Comparison of ENCODE assay signal across 8 cellular contexts in genomic region chr10:119597405-119598186, GRCh38. TPM values are rescaled to one million over a fixed set of nuclear protein-coding genes. Genes with fewer than 3 reads are reported as not detected.
DNase-seq lines count a peak whose midpoint lies in the region; ATAC-seq and TF ChIP-seq lines count a peak whose summit lies in the region.

No MANE protein-coding gene starts in this region.

- peak overlapping the region; percentile 85 for H3K4me3 ChIP-seq in HUES64 (ENCODE audit: low read length)
- H3K4me3 ChIP-seq in choroid plexus epithelial cell (ENCODE audit: low read depth, low read length) = peak overlapping the region; percentile 55
- peak overlapping the region; percentile 89 for H3K4me3 ChIP-seq in neural cell (ENCODE audit: low read length)

- peaks cover 6% of the 10 kb centered on the region; the same call in 1 of the 2 replicates for H3K9me3 ChIP-seq in HUES64 (ENCODE audit: insufficient read depth, low read depth, low read length)
- no peaks in the 10 kb centered on the region for H3K9me3 ChIP-seq in neural cell (ENCODE audit: low read length)

- no peak for TF ChIP-seq CTCF in choroid plexus epithelial cell (conservative IDR thresholded peaks at IDR 0.05; ENCODE audit: low read depth, low read length)
- TF ChIP-seq CTCF in neural cell (IDR thresholded peaks at IDR 0.05; ENCODE audit: poor library complexity, severe bottlenecking) = no peak

- H3K27ac ChIP-seq in HUES64 (ENCODE audit: low read depth, low read length) = peak overlapping the region; percentile 71
- peak overlapping the region; percentile 97 for H3K27ac ChIP-seq in neural cell (ENCODE audit: low read length)

- H2AFZ ChIP-seq in neural cell (ENCODE audit: low read depth, low read length) = peak overlapping the region; percentile 76

- H3K4me2 ChIP-seq in neural cell (ENCODE audit: low read length) = peak overlapping the region; percentile 73

- peaks cover 8% of the 10 kb centered on the region; the same call in 1 of the 2 replicates for H3K36me3 ChIP-seq in HUES64 (ENCODE audit: insufficient read depth, low read length)
- H3K36me3 ChIP-seq in neural cell (ENCODE audit: insufficient read depth, low read length) = no peaks in the 10 kb centered on the region

- peaks cover 24% of the 10 kb centered on the region for H3K4me1 ChIP-seq in HUES64 (ENCODE audit: insufficient read depth, low read length)

- no peaks in the 10 kb centered on the region for H4K20me1 ChIP-seq in neural cell (ENCODE audit: insufficient read depth)

- H3K9ac ChIP-seq in HUES64 (ENCODE audit: low read depth, low read length) (peak overlapping the region; percentile 75), neural cell (ENCODE audit: low read length) (peak overlapping the region; percentile 72)

- TF ChIP-seq RAD21 in neural cell (conservative IDR thresholded peaks at IDR 0.05) = no peak

- ATAC-seq in GM18511 (IDR thresholded peaks at IDR 0.05; ENCODE audit: unreplicated experiment) (peak; percentile 28), HG03135 (IDR thresholded peaks at IDR 0.05; ENCODE audit: unreplicated experiment) (no peak), HG02642 (IDR thresholded peaks at IDR 0.05; ENCODE audit: poor library complexity, unreplicated experiment) (no peak), HG03457 (IDR thresholded peaks at IDR 0.05; ENCODE audit: unreplicated experiment) (no peak)

- H3K79me2 ChIP-seq in neural cell (replicated peaks; ENCODE audit: insufficient read depth, low read length) = peaks cover 37% of the 10 kb centered on the region

- TF ChIP-seq EP300 in neural cell (conservative IDR thresholded peaks at IDR 0.05; ENCODE audit: poor library complexity, severe bottlenecking) = no peak

- H3K9me2 ChIP-seq in neural cell (ENCODE audit: insufficient read depth, low read length) = no peaks in the 10 kb centered on the region

- whole genome bisulfite sequencing in HUES64 = 50% methylated on average over 21 of the region's 21 CpGs

- no peak for DNase-seq in choroid plexus epithelial cell (ENCODE audit: low read depth)
- no peak for DNase-seq in DMS 273 treated with DMSO at 0.1 percent for 48 hours (lab: John Stamatoyannopoulos, UW)

- H3K27me3 ChIP-seq in HUES64 (ENCODE audit: insufficient read depth, low read length) (no peaks in the 10 kb centered on the region), neural cell (ENCODE audit: insufficient read depth, low read depth, low read length) (no peaks in the 10 kb centered on the region)

- no peaks in the 10 kb centered on the region for H3F3A ChIP-seq in neural cell (ENCODE audit: insufficient read depth, low read length, poor library complexity, severe bottlenecking)

TF ChIP-seq in neural cell, 6 proteins besides CTCF, POLR2A, EP300 and RAD21:
- TF ChIP-seq TAF1 (IDR thresholded peaks at IDR 0.05; ENCODE audit: low read depth) (no peak), POLR2AphosphoS5 (IDR thresholded peaks at IDR 0.05) (no peak), REST (IDR thresholded peaks at IDR 0.05; ENCODE audit: borderline replicate concordance) (no peak), EZH2 (IDR thresholded peaks at IDR 0.05; ENCODE audit: borderline replicate concordance, insufficient read depth, low read length, poor library complexity, severe bottlenecking) (no peak), MXI1 (conservative IDR thresholded peaks at IDR 0.05; ENCODE audit: poor library complexity, severe bottlenecking) (no peak)

RNA-seq across cellular contexts. Expression of gene TIAL1, which starts 0.8 kb away (rescaled TPM):
- polyA plus RNA-seq in HUES64 (2013, experiment 1 of 2) = 91.2 TPM
- polyA plus RNA-seq in HUES64 (2013, experiment 2 of 2) = 88.9 TPM
- polyA plus RNA-seq in neural cell = 85.1 and 92.9 TPM in 2 replicates
- polyA minus RNA-seq in neural cell = 80.3 and 102 TPM in 2 replicates

RNA-seq across cellular contexts. Expression of gene BAG3, which starts 53.6 kb away (rescaled TPM):
- 10.7 TPM for polyA plus RNA-seq in HUES64 (2013, experiment 1 of 2)
- 14.3 TPM for polyA plus RNA-seq in HUES64 (2013, experiment 2 of 2)
- 0.28 and 0.61 TPM in 2 replicates for polyA plus RNA-seq in neural cell
- polyA minus RNA-seq in neural cell = 0.58 TPM in 1 of 2 replicates, not detected in the other

RNA-seq across cellular contexts. Expression of gene RGS10, which starts 55.1 kb away (rescaled TPM):
- 7.8 TPM for polyA plus RNA-seq in HUES64 (2013, experiment 1 of 2)
- polyA plus RNA-seq in HUES64 (2013, experiment 2 of 2) = 12.0 TPM
- polyA plus RNA-seq in neural cell = 2.6 TPM in 1 of 2 replicates, not detected in the other
- not detected in 2 replicates for polyA minus RNA-seq in neural cell
